Comparison of ENCODE assay signal across 21 cellular contexts in genomic region chr2:205571300-205571858, GRCh38.
DNase-seq lines count a peak whose midpoint lies in the region; ATAC-seq, FAIRE-seq and TF ChIP-seq lines count a peak whose summit lies in the region.
"Had no signal": no experiment of that assay in that cellular context is flagged by ENCODE, and none has a peak within 500 bp of the region (broad histone marks: within the 10 kb centered on the region; RNA-seq: fewer than 3 reads in every experiment).

No MANE protein-coding gene starts in this region.

- no peak for ATAC-seq in T-cell (replicated peaks in 1 of 4)
- ATAC-seq: GM12878, GM23338 had no signal

- CTCF ChIA-PET in T-cell (lab: Charles Lee): no interaction called here

- H3K36me3 Mint-ChIP-seq in T-cell: no peaks in the 10 kb centered on the region

- no peaks in the 10 kb centered on the region for H3K4me1 Mint-ChIP-seq in T-cell
- H3K4me1 Mint-ChIP-seq: GM23338 had no signal

- TF ChIP-seq POLR2A in transverse colon (IDR thresholded peaks at IDR 0.05): no peak

- H3K4me1 ChIP-seq in muscle layer of colon (ENCODE audit: insufficient read depth, low read length) (peaks cover 24% of the 10 kb centered on the region), transverse colon (peaks cover 0 to 4% (median 0%) of the 10 kb centered on the region in 4 donors)
- H3K4me1 ChIP-seq: BLaER1 treated with 17β-estradiol and CSF1 and Interleukin-3, amounts not matched to agents 10 nM and 100 nM had no signal

- H3K4me3 Mint-ChIP-seq in T-cell: no peak overlapping the region
- H3K4me3 Mint-ChIP-seq: GM23338 had no signal

- H3K27ac ChIP-seq in muscle layer of colon (ENCODE audit: low read depth, low read length) (peak overlapping the region; percentile 27), transverse colon (peak overlapping the region in 3 of 4 donors; percentile 17 to 49 (median 38))
- H3K27ac ChIP-seq: BLaER1 treated with 17β-estradiol and CSF1 and Interleukin-3, amounts not matched to agents 10 nM and 100 nM; PC-9; SJCRH30 had no signal

- peaks cover 0 to 12% (median 7%) of the 10 kb centered on the region in 3 donors for H3K9me3 Mint-ChIP-seq in T-cell

- intact Hi-C loops in transverse colon (cut with DNase I; ENCODE audit: low total_unique reads): no loop called here

- H3K36me3 ChIP-seq in muscle layer of colon (ENCODE audit: insufficient read depth, low read length): no peaks in the 10 kb centered on the region
- no peaks in the 10 kb centered on the region for H3K36me3 ChIP-seq in transverse colon
- H3K36me3 ChIP-seq: BLaER1 treated with 17β-estradiol and CSF1 and Interleukin-3, amounts not matched to agents 10 nM and 100 nM; SJCRH30 had no signal

- POLR2A ChIA-PET in T-cell (lab: Charles Lee): no interaction called here

- DNase-seq in NCI-H1694 treated with DMSO at 0.1 percent for 48 hours (lab: John Stamatoyannopoulos, UW) (peak; percentile 14), NCI-H82 treated with DMSO at 0.1 percent for 48 hours (lab: John Stamatoyannopoulos, UW; ENCODE audit: unreplicated experiment) (peak; percentile 97), transverse colon (no peak), RCC 7860 (ENCODE audit: low spot score) (no peak), T-cell (no peak)
- no peak for DNase-seq in stimulated activated CD4-positive, alpha-beta T cell treated with anti-CD3 and anti-CD28 coated beads, Interleukin-4, amount 100 ng/mL, for 24 hours
- DNase-seq: HCEC 1CT, MM.1S, NCI-H1092, NCI-H1436 treated with DMSO at 0.1 percent for 48 hours, NCI-H2081, NCI-H2171 treated with DMSO at 0.1 percent for 48 hours, NCI-H510A, PC-9, SJCRH30, SW 1271 had no signal

- no peaks in the 10 kb centered on the region for H3K27me3 Mint-ChIP-seq in T-cell

- 58 to 66% methylated on average over 4 of the region's 4 CpGs for WGBS in transverse colon (ENCODE audit: low coverage in 1 of 2), 2 donors

- H3K4me3 ChIP-seq in muscle layer of colon (ENCODE audit: low read depth in 1 of 2, low read length in 2 of 2): no peak overlapping the region
- no peak overlapping the region for H3K4me3 ChIP-seq in transverse colon
- H3K4me3 ChIP-seq: BLaER1 treated with 17β-estradiol and CSF1 and Interleukin-3, amounts not matched to agents 10 nM and 100 nM; GM12878; GM23338; PC-9; SJCRH30 had no signal

- no peak overlapping the region for H3K27ac Mint-ChIP-seq in T-cell
- H3K27ac Mint-ChIP-seq: GM23338 had no signal

- no peak overlapping the region for H3K9ac ChIP-seq in muscle layer of colon (ENCODE audit: low read length)
- H3K9ac ChIP-seq: BLaER1 treated with 17β-estradiol and CSF1 and Interleukin-3, amounts not matched to agents 10 nM and 100 nM had no signal

- in situ Hi-C loops in transverse colon (cut with MboI; ENCODE audit: low pct_ligation_motif_present in 1 of 4, low pct_unique_long_range_greater_than_20kb in 1 of 4, low sequenced_read_pairs in 3 of 4): no loop called here

- TF ChIP-seq EP300 in transverse colon (IDR thresholded peaks at IDR 0.05; ENCODE audit: low read depth): no peak

- H3K27me3 ChIP-seq in muscle layer of colon (ENCODE audit: control insufficient read depth in 1 of 2, insufficient read depth in 2 of 2, low read length in 2 of 2): no peaks in the 10 kb centered on the region
- H3K27me3 ChIP-seq in transverse colon: no peaks in the 10 kb centered on the region
- H3K27me3 ChIP-seq: BLaER1 treated with 17β-estradiol and CSF1 and Interleukin-3, amounts not matched to agents 10 nM and 100 nM; SJCRH30 had no signal

- FAIRE-seq in RCC 7860 (lab: Jason Lieb, UNC): no peak
- FAIRE-seq: GM12878, GM19239 had no signal

- H3K9me3 ChIP-seq in muscle layer of colon (ENCODE audit: low read length) (no peaks in the 10 kb centered on the region), transverse colon (peaks cover 0 to 6% of the 10 kb centered on the region in 2 donors)

- TF ChIP-seq CTCF in transverse colon (IDR thresholded peaks at IDR 0.05): no peak

Comparison
In these comparisons a context has a peak if more than half of its experiments do, and no peak if none do; other contexts are left out.
1. DNase-seq: peak in NCI-H1694 treated with DMSO at 0.1 percent for 48 hours (single experiment) and NCI-H82 treated with DMSO at 0.1 percent for 48 hours (single experiment); none in transverse colon (single experiment), RCC 7860 (single experiment), stimulated activated CD4-positive, alpha-beta T cell treated with anti-CD3 and anti-CD28 coated beads, Interleukin-4, amount 100 ng/mL, for 24 hours (single experiment) and T-cell (0 of 34).